Comparison of ENCODE assay signal across 10 cellular contexts in genomic region chr17:47286198-47286914, GRCh38. TPM values are rescaled to one million over a fixed set of nuclear protein-coding genes. Genes with fewer than 3 reads are reported as not detected.
DNase-seq lines count a peak whose midpoint lies in the region; ATAC-seq lines count a peak whose summit lies in the region.
"Had no signal": no experiment of that assay in that cellular context is flagged by ENCODE, and none has a peak within 500 bp of the region (broad histone marks: within the 10 kb centered on the region; RNA-seq: fewer than 3 reads in every experiment).

No MANE protein-coding gene starts in this region.

- no peaks in the 10 kb centered on the region for H3K27me3 Mint-ChIP-seq in activated T-cell treated with anti-CD3 and anti-CD28 coated beads, Interleukin-2, amount 50 U/mL, for 24 hours
- peaks cover 7% of the 10 kb centered on the region for H3K27me3 Mint-ChIP-seq in activated T-cell treated with anti-CD3 and anti-CD28 coated beads, Interleukin-2, amount 50 U/mL, for 4 hours (ENCODE audit: low read depth)
- H3K27me3 Mint-ChIP-seq in IgD-negative memory B cell = peaks cover 1% of the 10 kb centered on the region
- no peaks in the 10 kb centered on the region for H3K27me3 Mint-ChIP-seq in stimulated activated memory B cell treated with anti-CD40 and anti-IgM and Interleukin-4, amounts not matched to agents 10 μg/mL and 1 μg/mL and 100 μg/mL, for 72 hours

- H3K4me3 Mint-ChIP-seq in activated T-cell treated with anti-CD3 and anti-CD28 coated beads, Interleukin-2, amount 50 U/mL, for 24 hours = no peak overlapping the region
- H3K4me3 Mint-ChIP-seq in activated T-cell treated with anti-CD3 and anti-CD28 coated beads, Interleukin-2, amount 50 U/mL, for 4 hours = no peak overlapping the region
- H3K4me3 Mint-ChIP-seq in IgD-negative memory B cell = peak overlapping the region in 2 of 4 donors; percentile 4 to 53
- peak overlapping the region; percentile 11 for H3K4me3 Mint-ChIP-seq in stimulated activated memory B cell treated with anti-CD40 and anti-IgM and Interleukin-4, amounts not matched to agents 10 μg/mL and 1 μg/mL and 100 μg/mL, for 72 hours

- no peak for DNase-seq in activated T-cell treated with anti-CD3 and anti-CD28 coated beads, Interleukin-2, amount 50 U/mL, for 24 hours
- no peak for DNase-seq in activated T-cell treated with anti-CD3 and anti-CD28 coated beads, Interleukin-2, amount 50 U/mL, for 4 hours
- DNase-seq in NCI-H345 (lab: John Stamatoyannopoulos, UW) (no peak), AG08395 (ENCODE audit: low spot score) (no peak), islet precursor cell (no peak)
- DNase-seq: glutamatergic neuron, NCI-H2171 had no signal

- ATAC-seq in activated T-cell treated with anti-CD3 and anti-CD28 coated beads, Interleukin-2, amount 50 U/mL, for 4 hours = no peak
- ATAC-seq in HG02623 (IDR thresholded peaks at IDR 0.05; ENCODE audit: unreplicated experiment) = peak; percentile 54
- peak; percentile 95 for ATAC-seq in stimulated activated memory B cell treated with anti-CD40 and anti-IgM and Interleukin-4, amounts not matched to agents 10 μg/mL and 1 μg/mL and 100 μg/mL, for 72 hours

- H3K36me3 Mint-ChIP-seq in activated T-cell treated with anti-CD3 and anti-CD28 coated beads, Interleukin-2, amount 50 U/mL, for 24 hours (ENCODE audit: low read depth) = no peaks in the 10 kb centered on the region
- H3K36me3 Mint-ChIP-seq in activated T-cell treated with anti-CD3 and anti-CD28 coated beads, Interleukin-2, amount 50 U/mL, for 4 hours (ENCODE audit: insufficient read depth) = no peaks in the 10 kb centered on the region
- H3K36me3 Mint-ChIP-seq in IgD-negative memory B cell = peaks cover 2% of the 10 kb centered on the region
- H3K36me3 Mint-ChIP-seq in stimulated activated memory B cell treated with anti-CD40 and anti-IgM and Interleukin-4, amounts not matched to agents 10 μg/mL and 1 μg/mL and 100 μg/mL, for 72 hours = peaks cover 44% of the 10 kb centered on the region

- H3K9me3 Mint-ChIP-seq in activated T-cell treated with anti-CD3 and anti-CD28 coated beads, Interleukin-2, amount 50 U/mL, for 24 hours = no peaks in the 10 kb centered on the region
- H3K9me3 Mint-ChIP-seq in activated T-cell treated with anti-CD3 and anti-CD28 coated beads, Interleukin-2, amount 50 U/mL, for 4 hours = no peaks in the 10 kb centered on the region
- no peaks in the 10 kb centered on the region for H3K9me3 Mint-ChIP-seq in IgD-negative memory B cell
- H3K9me3 Mint-ChIP-seq in stimulated activated memory B cell treated with anti-CD40 and anti-IgM and Interleukin-4, amounts not matched to agents 10 μg/mL and 1 μg/mL and 100 μg/mL, for 72 hours = no peaks in the 10 kb centered on the region

- H3K4me1 Mint-ChIP-seq in activated T-cell treated with anti-CD3 and anti-CD28 coated beads, Interleukin-2, amount 50 U/mL, for 24 hours (ENCODE audit: low read depth) = peaks cover 2% of the 10 kb centered on the region
- peaks cover 2% of the 10 kb centered on the region for H3K4me1 Mint-ChIP-seq in activated T-cell treated with anti-CD3 and anti-CD28 coated beads, Interleukin-2, amount 50 U/mL, for 4 hours (ENCODE audit: low read depth)
- peaks cover 22 to 37% (median 23%) of the 10 kb centered on the region in 3 donors for H3K4me1 Mint-ChIP-seq in IgD-negative memory B cell
- peaks cover 70% of the 10 kb centered on the region for H3K4me1 Mint-ChIP-seq in stimulated activated memory B cell treated with anti-CD40 and anti-IgM and Interleukin-4, amounts not matched to agents 10 μg/mL and 1 μg/mL and 100 μg/mL, for 72 hours

- H3K27ac Mint-ChIP-seq in activated T-cell treated with anti-CD3 and anti-CD28 coated beads, Interleukin-2, amount 50 U/mL, for 24 hours = peak overlapping the region; percentile 8
- H3K27ac Mint-ChIP-seq in IgD-negative memory B cell = peak overlapping the region; percentile 21 to 91 (median 49)
- H3K27ac Mint-ChIP-seq in stimulated activated memory B cell treated with anti-CD40 and anti-IgM and Interleukin-4, amounts not matched to agents 10 μg/mL and 1 μg/mL and 100 μg/mL, for 72 hours = peak overlapping the region; percentile 75

RNA-seq across cellular contexts. Expression of gene ITGB3, which starts 32.7 kb away (rescaled TPM):
- under 1 TPM; 0.08 to 0.20 (median 0.11) TPM for total RNA-seq in activated T-cell treated with anti-CD3 and anti-CD28 coated beads, Interleukin-2, amount 50 U/mL, for 4 hours
- 3.4 TPM for polyA plus RNA-seq in IgD-negative memory B cell

RNA-seq across cellular contexts. Expression of gene EFCAB13, which starts 37.4 kb away (rescaled TPM):
- total RNA-seq in activated T-cell treated with anti-CD3 and anti-CD28 coated beads, Interleukin-2, amount 50 U/mL, for 4 hours = 1 to 10 TPM; 1.1 to 2.4 (median 1.3) TPM
- 10.2 TPM for polyA plus RNA-seq in IgD-negative memory B cell

Comparison
In these comparisons a context has a peak if more than half of its experiments do, and no peak if none do; other contexts are left out.
1. H3K27ac Mint-ChIP-seq: peak in every context shown above with its lines; median percentile 75 in stimulated activated memory B cell treated with anti-CD40 and anti-IgM and Interleukin-4, amounts not matched to agents 10 μg/mL and 1 μg/mL and 100 μg/mL, for 72 hours; 49 in IgD-negative memory B cell; 8 in activated T-cell treated with anti-CD3 and anti-CD28 coated beads, Interleukin-2, amount 50 U/mL, for 24 hours.
2. ATAC-seq: peak in HG02623 (single experiment) and stimulated activated memory B cell treated with anti-CD40 and anti-IgM and Interleukin-4, amounts not matched to agents 10 μg/mL and 1 μg/mL and 100 μg/mL, for 72 hours (single experiment); none in activated T-cell treated with anti-CD3 and anti-CD28 coated beads, Interleukin-2, amount 50 U/mL, for 4 hours (0 of 2).